In the genomic region with DNA sequence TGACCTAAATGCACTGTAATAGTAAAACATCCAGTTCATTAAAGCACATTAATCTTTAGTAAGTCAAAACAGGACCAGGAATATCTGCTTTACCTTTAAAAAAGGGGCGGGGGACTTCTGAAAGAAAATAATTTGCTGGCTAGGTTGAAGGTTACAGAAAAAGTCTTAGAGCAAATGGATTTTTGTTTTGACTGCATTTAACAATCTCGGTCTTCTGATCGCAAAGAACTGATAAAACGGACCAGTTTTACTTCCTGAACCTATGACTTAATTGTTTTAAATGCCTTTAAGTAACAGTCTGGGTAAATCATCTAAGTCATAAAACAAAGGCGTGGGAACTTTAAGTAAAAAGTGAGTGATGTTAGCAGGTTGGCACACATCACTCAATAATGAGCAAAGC, we compare ENCODE assay signal across 9 cellular contexts. TPM values are rescaled to one million over a fixed set of nuclear protein-coding genes. Genes with fewer than 3 reads are reported as not detected.
DNase-seq lines count a peak whose midpoint lies in the region; ATAC-seq, FAIRE-seq and TF ChIP-seq lines count a peak whose summit lies in the region.
"Had no signal": no experiment of that assay in that cellular context is flagged by ENCODE, and none has a peak within 500 bp of the region (broad histone marks: within the 10 kb centered on the region; RNA-seq: fewer than 3 reads in every experiment).

No MANE protein-coding gene starts in this region.

- H3K27ac ChIP-seq in GM23248 (peak overlapping the region; percentile 36; the same call in 1 of the 2 replicates), OCI-LY7 (ENCODE audit: low read depth, low read length, poor library complexity, severe bottlenecking) (peak overlapping the region; percentile 91), H1 (ENCODE audit: low read depth, low read length) (no peak overlapping the region)

- H4K5ac ChIP-seq in H1 (ENCODE audit: insufficient read length, low read depth, low read length) = peak overlapping the region; percentile 57

- H2AK5ac ChIP-seq in H1 (ENCODE audit: low read depth, low read length) = no peak overlapping the region

- H2BK12ac ChIP-seq in H1 (ENCODE audit: low read depth, low read length) = no peak overlapping the region

- H4K91ac ChIP-seq in H1 (replicated peaks; ENCODE audit: insufficient read length, low read length) = no peak overlapping the region

- no peaks in the 10 kb centered on the region for H3K9me2 ChIP-seq in GM23248 (ENCODE audit: insufficient read depth)
- H3K9me2 ChIP-seq in OCI-LY7 (ENCODE audit: insufficient read depth, low read length) = no peaks in the 10 kb centered on the region

- in situ Hi-C loops in GM23248 (cut with MboI) = no loop called here

- no peak for ATAC-seq in GM21528 (IDR thresholded peaks at IDR 0.05; ENCODE audit: low FRiP score, unreplicated experiment)

- H3K4me2 ChIP-seq in GM23248 (ENCODE audit: unreplicated experiment) = peak overlapping the region; percentile 91
- peak overlapping the region; percentile 97 for H3K4me2 ChIP-seq in OCI-LY7 (ENCODE audit: low read length)
- H3K4me2 ChIP-seq in H1 (ENCODE audit: insufficient read depth in 1 of 2, low read depth in 2 of 2, low read length in 2 of 2) = peak overlapping the region; percentile 91 to 95

- H3K4me1 ChIP-seq in GM23248 (ENCODE audit: insufficient read depth) (peaks cover 26% of the 10 kb centered on the region), OCI-LY7 (ENCODE audit: insufficient read depth, low read length, poor library complexity, severe bottlenecking) (peaks cover 34% of the 10 kb centered on the region), H1 (replicated peaks in 1 of 4; ENCODE audit: control insufficient read depth in 3 of 4, insufficient read depth in 4 of 4, low read length in 3 of 4) (peaks cover 10 to 22% (median 12%) of the 10 kb centered on the region in 4 experiments)

- no peak overlapping the region for H2BK120ac ChIP-seq in H1 (replicated peaks; ENCODE audit: low read depth, low read length)

- POLR2A ChIA-PET in OCI-LY7 (lab: Charles Lee) = interaction anchor here (0.6 to 1.0 kb wide), 2 partner anchors 28 to 468 kb away, joined by 3 to 4 read pairs; no protein-coding TSS in a partner anchor
- POLR2A ChIA-PET in H1 (lab: Charles Lee; ENCODE audit: partially characterized antibody) = interaction anchor here (1.2 to 4.6 kb wide), 6 partner anchors 12 to 59 kb away, joined by 3 to 49 read pairs (median 4); a partner anchor contains a TSS

- H3K36me3 ChIP-seq in GM23248 (ENCODE audit: low read depth) (no peaks in the 10 kb centered on the region), OCI-LY7 (ENCODE audit: insufficient read depth, low read length) (peaks cover 47% of the 10 kb centered on the region), H1 (ENCODE audit: control insufficient read depth in 2 of 4, insufficient read depth in 4 of 4, low read length in 3 of 4) (peaks cover 6 to 26% (median 23%) of the 10 kb centered on the region in 4 experiments)

- no peak overlapping the region for H2BK15ac ChIP-seq in H1 (ENCODE audit: low read length)

- DNase-seq in GM23248 = peak; percentile 27
- DNase-seq in OCI-LY7 (ENCODE audit: low spot score) = no peak
- no peak for DNase-seq in H1 (ENCODE audit: low read depth in 1 of 2, low spot score in 2 of 2)
- no peak for DNase-seq in retinal pigment epithelial cell (ENCODE audit: low read depth)
- no peak for DNase-seq in cortex of kidney (lab: John Stamatoyannopoulos, UW)
- DNase-seq in NCI-H146 treated with DMSO at 0.1 percent for 48 hours (lab: John Stamatoyannopoulos, UW; ENCODE audit: unreplicated experiment) = no peak
- DNase-seq: NCI-H2081 treated with DMSO at 0.1 percent for 48 hours had no signal

- FAIRE-seq in H1 (lab: Jason Lieb, UNC) = no peak

- H3K4ac ChIP-seq in H1 (replicated peaks; ENCODE audit: insufficient read length, low read depth, low read length) = no peak overlapping the region

- H3K23ac ChIP-seq in H1 (ENCODE audit: insufficient read length) = no peak overlapping the region

- H4K20me1 ChIP-seq in GM23248 (ENCODE audit: insufficient read depth) (no peaks in the 10 kb centered on the region), OCI-LY7 (ENCODE audit: insufficient read depth, low read length) (peaks cover 18% of the 10 kb centered on the region; the same call in 1 of the 2 replicates), H1 (replicated peaks in 1 of 2; ENCODE audit: control insufficient read depth in 1 of 2, insufficient read depth in 2 of 2, low read length in 2 of 2) (peaks cover 6 to 10% of the 10 kb centered on the region in 2 experiments)

- TF ChIP-seq RAD21 in H1 (IDR thresholded peaks at IDR 0.05 in 1 of 2, conservative IDR thresholded peaks at IDR 0.05 in 1 of 2; ENCODE audit: low read depth in 2 of 2, low read length in 2 of 2) = no peak

- peak overlapping the region; percentile 88 for H3K4me3 ChIP-seq in GM23248
- H3K4me3 ChIP-seq in OCI-LY7 (ENCODE audit: low read depth, low read length, poor library complexity, severe bottlenecking) = peak overlapping the region; percentile 92
- peak overlapping the region; percentile 79 to 91 (median 81) for H3K4me3 ChIP-seq in H1 (ENCODE audit: extremely low read depth in 1 of 4, insufficient read depth in 2 of 4, low read depth in 3 of 4, low read length in 4 of 4)
- H3K4me3 ChIP-seq in retinal pigment epithelial cell (ENCODE audit: low read length) = peak overlapping the region; percentile 92

- no peak overlapping the region for H3K14ac ChIP-seq in H1 (ENCODE audit: insufficient read length)

- TF ChIP-seq CTCF in OCI-LY7 (conservative IDR thresholded peaks at IDR 0.05; ENCODE audit: low read length) (no peak), H1 (IDR thresholded peaks at IDR 0.05; ENCODE audit: control extremely low read depth in 1 of 3, insufficient read depth in 1 of 3, low read depth in 1 of 3, low read length in 3 of 3) (no peak), retinal pigment epithelial cell (conservative IDR thresholded peaks at IDR 0.05; ENCODE audit: low read depth, low read length) (no peak)

- no peak overlapping the region for H3K56ac ChIP-seq in H1 (replicated peaks; ENCODE audit: insufficient read length, low read depth, low read length)

- H2AFZ ChIP-seq in GM23248 = peak overlapping the region; percentile 99
- H2AFZ ChIP-seq in OCI-LY7 (ENCODE audit: low read length) = peak overlapping the region; percentile 0; the same call in 1 of the 2 replicates
- no peak overlapping the region for H2AFZ ChIP-seq in H1 (ENCODE audit: low read length)

- H3K79me2 ChIP-seq in GM23248 (ENCODE audit: insufficient read depth) (peaks cover 45% of the 10 kb centered on the region), OCI-LY7 (ENCODE audit: insufficient read depth, low read depth, low read length) (peaks cover 58% of the 10 kb centered on the region), H1 (ENCODE audit: control insufficient read depth in 1 of 2, insufficient read depth in 2 of 2, low read length in 2 of 2) (peaks cover 14 to 48% of the 10 kb centered on the region in 2 experiments; a peak in 3 of 4 replicates)

- no peak for TF ChIP-seq POLR2A in H1 (IDR thresholded peaks at IDR 0.05; ENCODE audit: control extremely low read depth in 1 of 2, low read depth in 2 of 2, low read length in 2 of 2)

- TSS peak; percentile 76 for BruUV-seq in OCI-LY7 (replicated peaks; lab: Mats Ljungman, UMichigan)

- TF ChIP-seq EP300 in H1 (IDR thresholded peaks at IDR 0.05; ENCODE audit: borderline replicate concordance in 1 of 2, low read depth in 2 of 2, low read length in 2 of 2) = no peak

- H2BK5ac ChIP-seq in H1 (ENCODE audit: low read depth, low read length) = no peak overlapping the region

- WGBS in GM23248 (ENCODE audit: low coverage in 1 of 2, low lambda C conversion rate in 2 of 2, missing lambda C conversion rate in 2 of 2), 2 experiments = 1 to 5% methylated on average over 5 of the region's 5 CpGs
- 35% methylated on average over 5 of the region's 5 CpGs; no CpG with 5 or more reads in 1 of the 2 experiments for WGBS in H1 (ENCODE audit: extremely low coverage in 1 of 2, insufficient coverage in 1 of 2, insufficient read length in 1 of 2, insufficient replicate concordance in 2 of 2, low coverage in 1 of 2, low lambda C conversion rate in 2 of 2, missing lambda C conversion rate in 1 of 2), 2 experiments

- H2BK20ac ChIP-seq in H1 (ENCODE audit: low read length) = no peak overlapping the region

- CTCF ChIA-PET in OCI-LY7 (lab: Charles Lee; ENCODE audit: unreplicated experiment) (no interaction called here), H1 (lab: Charles Lee; ENCODE audit: partially characterized antibody) (interaction anchor here (1.1 to 1.3 kb wide), 3 partner anchors 78 to 91 kb away, joined by 3 to 4 read pairs (median 3); no protein-coding TSS in a partner anchor)

- peaks cover 4% of the 10 kb centered on the region; the same call in 1 of the 2 replicates for H3K79me1 ChIP-seq in H1 (ENCODE audit: low read depth, low read length)

- H4K8ac ChIP-seq in H1 (ENCODE audit: extremely low read depth, insufficient read depth, low read length) = no peak overlapping the region

- H3K9me3 ChIP-seq in GM23248 (ENCODE audit: low read depth) (no peaks in the 10 kb centered on the region), OCI-LY7 (ENCODE audit: low read length) (no peaks in the 10 kb centered on the region), H1 (ENCODE audit: insufficient read depth in 2 of 2, low read depth in 1 of 2, low read length in 1 of 2) (peaks cover 5 to 9% of the 10 kb centered on the region in 2 experiments)

- intact Hi-C loops in OCI-LY7 (cut with micrococcal nuclease; ENCODE audit: unreplicated experiment) = loop anchor here (10.0 kb wide), 1 partner anchor 448 kb away; a partner anchor contains a TSS

- no peak overlapping the region for H3K18ac ChIP-seq in H1 (ENCODE audit: extremely low read depth, low read length)

- peak overlapping the region; percentile 85 for H3K9ac ChIP-seq in GM23248
- H3K9ac ChIP-seq in H1 (replicated peaks in 1 of 4; ENCODE audit: extremely low read depth in 1 of 4, low read depth in 3 of 4, low read length in 3 of 4) = no peak overlapping the region; a peak in 1 of 7 replicates

- H3F3A ChIP-seq in GM23248 (ENCODE audit: insufficient read depth) = 0 out of 2 replicates have a peak, but pooled peaks cover 9% of the 10 kb centered on the region

- H3K27me3 ChIP-seq in GM23248 (replicated peaks; ENCODE audit: insufficient read depth) = no peaks in the 10 kb centered on the region
- peaks cover 0 to 3% (median 0%) of the 10 kb centered on the region in 4 experiments; a peak in 2 of 7 replicates for H3K27me3 ChIP-seq in H1 (replicated peaks in 1 of 4; ENCODE audit: control insufficient read depth in 3 of 4, extremely low read depth in 1 of 4, insufficient read depth in 3 of 4, low read length in 3 of 4)

- H3K23me2 ChIP-seq in H1 (ENCODE audit: low read depth, low read length) = peaks cover 10% of the 10 kb centered on the region

RNA-seq across cellular contexts. Expression of a gene that starts 0.8 kb away (rescaled TPM):
- 16.3 and 21.3 TPM in 2 replicates for total RNA-seq in GM23248 (2014; rRNA removed; shearing (Covaris generic))
- polyA plus RNA-seq in GM23248 (2016; fragmentation: Nextera tagmentation; extraction: Ambion mirVana) = 13.0 and 14.0 TPM in 2 replicates
- 107 and 125 TPM in 2 replicates for total RNA-seq in OCI-LY7 (2014; rRNA removed; shearing (Covaris generic))
- total RNA-seq in OCI-LY7 (2022) = 180 and 195 TPM in 2 replicates
- total RNA-seq in H1 (2021; fragmentation: NEBNext Ultra II Directional; extraction: Animal tissue kit (Norgen Biotek cat#: 25700)) = 113 and 118 TPM in 2 replicates
- polyA plus RNA-seq in H1 (2011; rRNA removed) = 37.6 and 48.4 TPM in 2 replicates
- 89.1 TPM for polyA plus RNA-seq in H1 (2011; cell fraction: cytosol; rRNA removed)
- polyA plus RNA-seq in H1 (2011; cell fraction: nucleus; rRNA removed) = 57.3 TPM
- polyA plus RNA-seq in H1 (2012, experiment 1 of 2) = 65.3 to 112 TPM (median 80.1 TPM) in 4 replicates
- polyA plus RNA-seq in H1 (2012, experiment 2 of 2) = 6.6 TPM
- polyA plus RNA-seq in H1 (2013, experiment 1 of 2) = 62.9 TPM
- 65.5 TPM for polyA plus RNA-seq in H1 (2013, experiment 2 of 2)
- 162 and 180 TPM in 2 replicates for polyA minus RNA-seq in H1 (2011; rRNA and poly(A)+ RNA removed)
- 87.2 TPM for polyA minus RNA-seq in H1 (2011; cell fraction: cytosol; rRNA and poly(A)+ RNA removed)
- polyA minus RNA-seq in H1 (2011; cell fraction: nucleus; rRNA and poly(A)+ RNA removed) = 170 TPM

RNA-seq across cellular contexts. Expression of a gene that starts 55.3 kb away (rescaled TPM):
- not detected in 2 replicates for total RNA-seq in GM23248 (2014; rRNA removed; shearing (Covaris generic))
- polyA plus RNA-seq in GM23248 (2016; fragmentation: Nextera tagmentation; extraction: Ambion mirVana) (not detected in 2 replicates), H1 (2011; rRNA removed) (11.4 and 13.6 TPM in 2 replicates)
- total RNA-seq in OCI-LY7 (2014; rRNA removed; shearing (Covaris generic)) = 1.4 and 2.7 TPM in 2 replicates
- 0.81 TPM in 1 of 2 replicates, not detected in the other for total RNA-seq in OCI-LY7 (2022)
- 20.6 and 20.8 TPM in 2 replicates for total RNA-seq in H1 (2021; fragmentation: NEBNext Ultra II Directional; extraction: Animal tissue kit (Norgen Biotek cat#: 25700))
- 18.2 TPM for polyA plus RNA-seq in H1 (2011; cell fraction: cytosol; rRNA removed)
- polyA plus RNA-seq in H1 (2011; cell fraction: nucleus; rRNA removed) = 17.3 TPM
- polyA plus RNA-seq in H1 (2012, experiment 1 of 2) = 16.1 to 22.6 TPM (median 18.9 TPM) in 4 replicates
- 8.3 TPM for polyA plus RNA-seq in H1 (2012, experiment 2 of 2)
- polyA plus RNA-seq in H1 (2013, experiment 1 of 2) = 4.6 TPM
- polyA plus RNA-seq in H1 (2013, experiment 2 of 2) = 4.5 TPM
- polyA minus RNA-seq in H1 (2011; rRNA and poly(A)+ RNA removed) = 20.9 and 23.8 TPM in 2 replicates
- polyA minus RNA-seq in H1 (2011; cell fraction: cytosol; rRNA and poly(A)+ RNA removed) = 9.3 TPM
- polyA minus RNA-seq in H1 (2011; cell fraction: nucleus; rRNA and poly(A)+ RNA removed) = 54.1 TPM
- total RNA-seq: mesenteric fat pad had no signal
